Comparison of ENCODE assay signal across 26 cellular contexts in the genomic region with DNA sequence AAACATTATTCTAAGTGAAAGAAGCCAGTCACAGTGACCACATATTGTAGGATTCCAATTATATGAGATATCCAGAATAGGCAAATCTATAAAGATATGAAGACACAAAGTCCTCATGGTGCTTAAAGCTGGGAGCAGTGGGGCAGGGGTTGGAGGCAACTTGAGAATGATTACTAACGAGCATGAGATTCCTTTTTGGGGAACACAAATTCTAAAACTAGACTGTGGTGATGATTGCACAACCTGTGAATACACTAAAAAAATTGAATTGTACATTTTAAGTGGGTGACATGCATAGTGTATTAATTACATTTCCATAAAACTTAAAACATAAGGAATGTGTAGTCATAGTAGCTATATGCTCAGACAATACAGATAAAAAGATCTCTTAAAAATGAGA.
DNase-seq lines count a peak whose midpoint lies in the region; TF ChIP-seq lines count a peak whose summit lies in the region.
"Had no signal": no experiment of that assay in that cellular context is flagged by ENCODE, and none has a peak within 500 bp of the region (broad histone marks: within the 10 kb centered on the region; RNA-seq: fewer than 3 reads in every experiment).

No MANE protein-coding gene starts in this region.

- H3K4me3 ChIP-seq in GM23248: no peak overlapping the region
- H3K4me3 ChIP-seq in smooth muscle cell: no peak overlapping the region
- H3K4me3 ChIP-seq: SJCRH30 had no signal

- no peaks in the 10 kb centered on the region for H4K20me1 ChIP-seq in GM23248 (ENCODE audit: insufficient read depth)
- no peaks in the 10 kb centered on the region for H4K20me1 ChIP-seq in smooth muscle cell (ENCODE audit: low read depth)

- H3F3A ChIP-seq in GM23248 (ENCODE audit: insufficient read depth) (0 out of 2 replicates have a peak, but pooled peaks cover 9% of the 10 kb centered on the region), smooth muscle cell (ENCODE audit: low read depth) (no peaks in the 10 kb centered on the region)

- intact Hi-C loops in activated CD4-positive, alpha-beta T cell treated with anti-CD3 and anti-CD28 coated beads, Interleukin-2, amount 10 ng/mL, durations not matched to agents 24 days and 14 days (cut with micrococcal nuclease): loop anchor here (10.0 kb wide), 1 partner anchor 368 kb away; no protein-coding TSS in a partner anchor

- H3K27me3 Mint-ChIP-seq in activated CD4-positive, alpha-beta T cell treated with anti-CD3 and anti-CD28 coated beads, Interleukin-2, amount 10 ng/mL, durations not matched to agents 24 days and 14 days: no peaks in the 10 kb centered on the region
- H3K27me3 Mint-ChIP-seq: B cell, IgD-negative memory B cell had no signal

- no peak overlapping the region for H3K4me3 Mint-ChIP-seq in activated CD4-positive, alpha-beta T cell treated with anti-CD3 and anti-CD28 coated beads, Interleukin-2, amount 10 ng/mL, durations not matched to agents 24 days and 14 days
- H3K4me3 Mint-ChIP-seq: B cell; CD8-positive, alpha-beta T cell; IgD-negative memory B cell had no signal

- peaks cover 34% of the 10 kb centered on the region for H3K4me1 ChIP-seq in GM23248 (ENCODE audit: insufficient read depth)
- H3K4me1 ChIP-seq in smooth muscle cell (ENCODE audit: low read depth): no peaks in the 10 kb centered on the region
- H3K4me1 ChIP-seq: SJCRH30 had no signal

- no peaks in the 10 kb centered on the region for H3K27me3 ChIP-seq in GM23248 (replicated peaks; ENCODE audit: insufficient read depth)
- no peaks in the 10 kb centered on the region for H3K27me3 ChIP-seq in smooth muscle cell (ENCODE audit: low read depth)
- H3K27me3 ChIP-seq: SJCRH30 had no signal

- no peak overlapping the region for H3K27ac Mint-ChIP-seq in activated CD4-positive, alpha-beta T cell treated with anti-CD3 and anti-CD28 coated beads, Interleukin-2, amount 10 ng/mL, durations not matched to agents 24 days and 14 days
- H3K27ac Mint-ChIP-seq: B cell; CD8-positive, alpha-beta T cell; IgD-negative memory B cell had no signal

- H3K4me2 ChIP-seq in GM23248 (ENCODE audit: unreplicated experiment): no peak overlapping the region
- H3K4me2 ChIP-seq in smooth muscle cell: no peak overlapping the region
- H3K4me2 ChIP-seq: KMS-11 had no signal

- H2AFZ ChIP-seq in GM23248 (no peak overlapping the region), smooth muscle cell (ENCODE audit: low read depth) (no peak overlapping the region)

- H3K36me3 Mint-ChIP-seq in activated CD4-positive, alpha-beta T cell treated with anti-CD3 and anti-CD28 coated beads, Interleukin-2, amount 10 ng/mL, durations not matched to agents 24 days and 14 days (ENCODE audit: low read depth): no peaks in the 10 kb centered on the region

- 84 to 85% methylated on average over 1 of the region's 1 CpG for WGBS in GM23248 (ENCODE audit: low coverage in 1 of 2, low lambda C conversion rate in 2 of 2, missing lambda C conversion rate in 2 of 2), 2 experiments
- WGBS in smooth muscle cell (ENCODE audit: low lambda C conversion rate): 62% methylated on average over 1 of the region's 1 CpG

- H3K9ac ChIP-seq in GM23248: no peak overlapping the region
- no peak overlapping the region for H3K9ac ChIP-seq in smooth muscle cell (ENCODE audit: low read depth)
- H3K9ac ChIP-seq: KMS-11 had no signal

- H3K27ac ChIP-seq in GM23248 (no peak overlapping the region), smooth muscle cell (ENCODE audit: low read depth) (peak overlapping the region; percentile 59)
- H3K27ac ChIP-seq: C4-2B, KMS-11, SJCRH30 had no signal

- no peaks in the 10 kb centered on the region for H3K79me2 ChIP-seq in GM23248 (ENCODE audit: insufficient read depth)
- no peaks in the 10 kb centered on the region for H3K79me2 ChIP-seq in smooth muscle cell (ENCODE audit: low read depth)

- no peaks in the 10 kb centered on the region for H3K4me1 Mint-ChIP-seq in activated CD4-positive, alpha-beta T cell treated with anti-CD3 and anti-CD28 coated beads, Interleukin-2, amount 10 ng/mL, durations not matched to agents 24 days and 14 days
- H3K4me1 Mint-ChIP-seq: B cell, IgD-negative memory B cell had no signal

- H3K36me3 ChIP-seq in GM23248 (ENCODE audit: low read depth): no peaks in the 10 kb centered on the region
- H3K36me3 ChIP-seq in smooth muscle cell (ENCODE audit: low read depth): no peaks in the 10 kb centered on the region
- H3K36me3 ChIP-seq: SJCRH30 had no signal

- TF ChIP-seq CTCF in smooth muscle cell (IDR thresholded peaks at IDR 0.05; ENCODE audit: borderline replicate concordance, insufficient read depth, poor library complexity, severe bottlenecking): no peak

- H3K9me3 Mint-ChIP-seq in activated CD4-positive, alpha-beta T cell treated with anti-CD3 and anti-CD28 coated beads, Interleukin-2, amount 10 ng/mL, durations not matched to agents 24 days and 14 days: no peaks in the 10 kb centered on the region

- H3K9me3 ChIP-seq in GM23248 (ENCODE audit: low read depth) (no peaks in the 10 kb centered on the region), smooth muscle cell (replicated peaks; ENCODE audit: low read depth) (no peaks in the 10 kb centered on the region)
- H3K9me3 ChIP-seq: Caco-2, SJCRH30 had no signal

- in situ Hi-C loops in GM23248 (cut with MboI): loop anchor here (10.0 kb wide), 2 partner anchors 148 to 368 kb away; no protein-coding TSS in a partner anchor

- DNase-seq in GM23248 (peak; percentile 6), MV-4-11 (lab: John Stamatoyannopoulos, UW) (peak; percentile 22), fibroblast of peridontal ligament (ENCODE audit: extremely low read depth) (peak; percentile 41), smooth muscle cell (lab: John Stamatoyannopoulos, UW; ENCODE audit: unreplicated experiment) (no peak), GDM1 (lab: John Stamatoyannopoulos, UW) (no peak), NCI-H2029 (lab: John Stamatoyannopoulos, UW) (no peak)
- DNase-seq in activated CD4-positive, alpha-beta T cell treated with anti-CD3 and anti-CD28 coated beads, Interleukin-2, amount 10 ng/mL, durations not matched to agents 24 days and 14 days: no peak
- DNase-seq: Caco-2; CD8-positive, alpha-beta T cell; DMS 273 treated with DMSO at 0.1 percent for 48 hours; DMS79; MM.1S; NCI-H1105; NCI-H1436 treated with DMSO at 0.1 percent for 48 hours; NCI-H187 treated with DMSO at 0.1 percent for 48 hours; NCI-H2107; NCI-H446; NCI-H524 treated with DMSO at 0.1 percent for 48 hours; NCI-H82; NK-92 treated with Interleukin-12 subunit alpha and Interleukin-12 subunit beta, amount 100 ng/mL, for 24 hours; PC-3; SJCRH30 had no signal

- H3K9me2 ChIP-seq in GM23248 (ENCODE audit: insufficient read depth): no peaks in the 10 kb centered on the region

Comparison
In these comparisons a context has a peak if more than half of its experiments do, and no peak if none do; other contexts are left out.
1. DNase-seq: peak in GM23248 (single experiment), MV-4-11 (single experiment) and fibroblast of peridontal ligament (single experiment); none in smooth muscle cell (single experiment), GDM1 (single experiment), activated CD4-positive, alpha-beta T cell treated with anti-CD3 and anti-CD28 coated beads, Interleukin-2, amount 10 ng/mL, durations not matched to agents 24 days and 14 days (single experiment) and NCI-H2029 (single experiment).